In the genomic region with DNA sequence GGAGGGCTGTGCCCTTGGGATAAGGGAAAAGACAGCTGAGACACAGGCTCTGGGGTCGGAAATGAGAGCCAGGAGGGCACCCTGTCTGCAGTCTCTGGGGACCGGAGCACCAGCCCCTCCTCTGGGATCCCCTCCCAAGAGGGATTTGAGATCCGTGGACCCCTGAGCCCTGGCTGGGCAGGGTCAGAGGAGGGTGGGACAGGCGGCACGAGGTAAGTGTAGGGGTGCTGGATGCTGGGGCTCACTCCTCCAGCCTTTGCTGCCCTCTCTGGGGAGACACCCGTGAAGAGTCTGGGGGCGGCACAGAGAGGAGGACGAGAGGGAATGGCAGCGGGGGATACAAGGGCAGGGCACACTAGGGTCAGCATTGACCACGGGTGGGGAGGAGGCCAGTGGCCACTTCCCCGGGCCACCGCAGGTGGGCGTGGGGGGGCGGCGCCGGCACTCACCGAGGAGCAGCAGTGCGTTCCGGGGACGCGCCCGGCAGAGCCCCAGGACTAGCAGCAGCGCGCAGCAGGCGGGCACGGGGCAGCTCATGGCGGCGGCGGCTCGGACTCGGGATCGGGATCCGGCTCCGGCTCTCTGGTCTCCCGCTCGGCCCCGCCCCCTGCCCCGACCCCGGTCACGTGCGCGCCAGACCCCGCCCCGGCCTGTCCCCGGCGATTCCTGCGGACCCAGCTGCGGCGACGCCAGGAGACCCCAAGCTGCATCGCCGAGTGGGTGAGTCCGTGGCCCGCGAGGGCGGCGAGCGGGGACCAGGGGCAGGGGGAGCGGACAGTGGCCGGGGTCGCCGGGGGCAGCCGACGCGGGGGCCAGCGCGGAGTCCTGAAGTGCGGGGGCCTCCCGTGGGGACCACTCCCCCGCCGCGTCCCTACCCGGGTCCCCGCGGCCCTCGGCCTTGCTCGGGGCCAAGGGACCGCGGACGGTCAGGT, we compare ENCODE assay signal across 8 cellular contexts. TPM values are rescaled to one million over a fixed set of nuclear protein-coding genes. Genes with fewer than 3 reads are reported as not detected.
DNase-seq lines count a peak whose midpoint lies in the region; ATAC-seq, FAIRE-seq and TF ChIP-seq lines count a peak whose summit lies in the region.

SGSH (minus strand) TSS at position 557 of the 932 bp plus-strand sequence; CDS start at position 537, 20 bp downstream.
SLC26A11 (plus strand) TSS at position 651 of the 932 bp plus-strand sequence. CDS start 1,134 bp downstream, outside the sequence.

- DNase-seq in NCI-H82 (lab: John Stamatoyannopoulos, UW) (peak; percentile 86), activated T-cell treated with anti-CD3 and anti-CD28 coated beads for 1 hour (ENCODE audit: low read depth) (peak; percentile 49), endothelial cell of umbilical vein (ENCODE audit: low read depth, low spot score) (peak; percentile 65)
- DNase-seq in stimulated activated CD8-positive, alpha-beta memory T cell treated with anti-CD3 and anti-CD28 coated beads, Interleukin-4, amount 100 ng/mL, for 4 hours (ENCODE audit: low read depth in 2 of 2, low spot score in 1 of 2): peak; percentile 10 to 22

- peak; percentile 86 for FAIRE-seq in endothelial cell of umbilical vein (lab: Jason Lieb, UNC)

- CTCF ChIA-PET in endothelial cell of umbilical vein (lab: Charles Lee): interaction anchor here (0.8 to 2.3 kb wide), 5 partner anchors 9 to 35 kb away, joined by 3 to 8 read pairs (median 3); no protein-coding TSS in a partner anchor

- H3K9ac ChIP-seq in endothelial cell of umbilical vein (replicated peaks; ENCODE audit: extremely low read depth, insufficient read depth, low read length): peak within 1 kb of the TSS; percentile 79

- BruUV-seq in endothelial cell of umbilical vein (replicated peaks; lab: Mats Ljungman, UMichigan): TSS peak; percentile 30

- peak within 1 kb of the TSS; percentile 65 for H3K4me3 ChIP-seq in GM08714 (ENCODE audit: low read length)
- H3K4me3 ChIP-seq in endothelial cell of umbilical vein (replicated peaks in 1 of 3; ENCODE audit: insufficient read depth in 1 of 3, low read depth in 1 of 3, low read length in 3 of 3): peak within 1 kb of the TSS; percentile 17 to 83 (median 65)
- H3K4me3 ChIP-seq in mononuclear cell (ENCODE audit: low read length): peak within 1 kb of the TSS; percentile 72

- ATAC-seq in HG02852 (IDR thresholded peaks at IDR 0.05; ENCODE audit: unreplicated experiment): peak; percentile 49
- ATAC-seq in HG02623 (IDR thresholded peaks at IDR 0.05; ENCODE audit: unreplicated experiment): no peak

- POLR2A ChIA-PET in endothelial cell of umbilical vein (lab: Charles Lee): interaction anchor here (0.7 to 1.0 kb wide), 3 partner anchors 10 to 671 kb away, joined by 3 to 4 read pairs (median 4); no protein-coding TSS in a partner anchor

- peaks cover 13% of the 10 kb centered on the region for H3K4me1 ChIP-seq in endothelial cell of umbilical vein (ENCODE audit: control insufficient read depth, extremely low read depth, insufficient read depth, low read length)
- H3K4me1 ChIP-seq in mononuclear cell (ENCODE audit: insufficient read depth, low read length): peaks cover 18% of the 10 kb centered on the region

- peaks cover 3 to 12% of the 10 kb centered on the region in 2 experiments for H3K36me3 ChIP-seq in endothelial cell of umbilical vein (ENCODE audit: control insufficient read depth in 2 of 2, extremely low read depth in 1 of 2, insufficient read depth in 2 of 2, low read length in 2 of 2)

- intact Hi-C loops in endothelial cell of umbilical vein (cut with micrococcal nuclease): loop anchor here (1.0 kb wide), 2 partner anchors 40 to 73 kb away; partner anchors contain the start of genes EIF4A3 and RNF213

- peaks cover 11% of the 10 kb centered on the region for H3K79me2 ChIP-seq in endothelial cell of umbilical vein (ENCODE audit: control insufficient read depth, insufficient read depth, low read length)

- no peaks in the 10 kb centered on the region for H3K9me1 ChIP-seq in endothelial cell of umbilical vein (replicated peaks; ENCODE audit: control insufficient read depth, extremely low read depth, insufficient read depth, low read length)

- H3K27me3 ChIP-seq in endothelial cell of umbilical vein (ENCODE audit: control insufficient read depth in 2 of 2, insufficient read depth in 2 of 2, low read length in 2 of 2) (no peaks in the 10 kb centered on the region), mononuclear cell (ENCODE audit: insufficient read depth, low read length) (no peaks in the 10 kb centered on the region)

- no peaks in the 10 kb centered on the region for H4K20me1 ChIP-seq in endothelial cell of umbilical vein (replicated peaks; ENCODE audit: control insufficient read depth, extremely low read depth, insufficient read depth, low read length)

- dilution Hi-C loops in endothelial cell of umbilical vein (cut with MboI; ENCODE audit: extremely low pct_ligation_motif_present, low sequenced_read_pairs): no loop called here

- H3K9me3 ChIP-seq in endothelial cell of umbilical vein (replicated peaks; ENCODE audit: control insufficient read depth, insufficient read depth, low read length) (no peaks in the 10 kb centered on the region), mononuclear cell (ENCODE audit: low read depth, low read length) (no peaks in the 10 kb centered on the region)

- peak within 1 kb of the TSS; percentile 69 for H3K4me2 ChIP-seq in endothelial cell of umbilical vein (ENCODE audit: insufficient read depth, low read length)

- TF ChIP-seq CTCF in endothelial cell of umbilical vein (IDR thresholded peaks at IDR 0.05; ENCODE audit: extremely low read depth in 1 of 2, insufficient read depth in 1 of 2, low read depth in 1 of 2, low read length in 2 of 2): no peak

- peak; percentile 82 for TF ChIP-seq POLR2A in endothelial cell of umbilical vein (IDR thresholded peaks at IDR 0.05; ENCODE audit: low read depth, low read length)

- peak within 1 kb of the TSS; percentile 37 for H3K27ac ChIP-seq in endothelial cell of umbilical vein (ENCODE audit: insufficient read depth, low read depth, low read length)

- peak within 1 kb of the TSS; percentile 86 for H2AFZ ChIP-seq in endothelial cell of umbilical vein (ENCODE audit: low read depth, low read length)

TF ChIP-seq in endothelial cell of umbilical vein, 7 proteins besides CTCF, POLR2A, EP300 and RAD21:
- no peak for TF ChIP-seq JUN (IDR thresholded peaks at IDR 0.05; ENCODE audit: borderline replicate concordance, insufficient read depth, insufficient read length, low read depth)
- TF ChIP-seq MYC (IDR thresholded peaks at IDR 0.05; ENCODE audit: low read depth, low read length): no peak
- no peak for TF ChIP-seq EZH2 (IDR thresholded peaks at IDR 0.05; ENCODE audit: borderline replicate concordance, low read depth, low read length, severe bottlenecking)
- TF ChIP-seq, protein P1, sequence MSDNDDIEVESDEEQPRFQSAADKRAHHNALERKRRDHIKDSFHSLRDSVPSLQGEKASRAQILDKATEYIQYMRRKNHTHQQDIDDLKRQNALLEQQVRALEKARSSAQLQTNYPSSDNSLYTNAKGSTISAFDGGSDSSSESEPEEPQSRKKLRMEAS (IDR thresholded peaks at IDR 0.05; ENCODE audit: insufficient read depth, insufficient read length): peak; percentile 55
- no peak for TF ChIP-seq FOS (IDR thresholded peaks at IDR 0.05; ENCODE audit: borderline replicate concordance, insufficient read depth, low read length)
- peak; percentile 91 for TF ChIP-seq POLR2AphosphoS5 (IDR thresholded peaks at IDR 0.05; ENCODE audit: insufficient read depth, low read depth, low read length)
- no peak for TF ChIP-seq GATA2 (IDR thresholded peaks at IDR 0.05; ENCODE audit: insufficient read depth, insufficient read length, low read depth, low read length)

RNA-seq across cellular contexts. Expression of gene SGSH, which starts in this region (rescaled TPM):
- total RNA-seq in endothelial cell of umbilical vein (66.0 and 81.4 TPM in 2 replicates), mononuclear cell (31.3 TPM)
- 191 and 217 TPM in 2 replicates for polyA plus RNA-seq in endothelial cell of umbilical vein
- polyA plus RNA-seq in endothelial cell of umbilical vein (2011; cell fraction: cytosol; rRNA removed): 81.2 and 86.7 TPM in 2 replicates
- polyA plus RNA-seq in endothelial cell of umbilical vein (2011; cell fraction: nucleus; rRNA removed): 227 and 262 TPM in 2 replicates
- polyA plus RNA-seq in endothelial cell of umbilical vein (2012): 56.2 and 64.9 TPM in 2 replicates
- polyA minus RNA-seq in endothelial cell of umbilical vein: 80.6 and 89.8 TPM in 2 replicates
- 9.4 TPM for polyA minus RNA-seq in endothelial cell of umbilical vein (2011; cell fraction: cytosol; rRNA and poly(A)+ RNA removed)
- 31.6 and 51.6 TPM in 2 replicates for polyA minus RNA-seq in endothelial cell of umbilical vein (2011; cell fraction: nucleus; rRNA and poly(A)+ RNA removed)

RNA-seq across cellular contexts. Expression of gene SLC26A11, which starts in this region (rescaled TPM):
- total RNA-seq in endothelial cell of umbilical vein: 21.2 and 25.2 TPM in 2 replicates
- polyA plus RNA-seq in endothelial cell of umbilical vein: 33.0 and 36.7 TPM in 2 replicates
- 12.7 and 17.7 TPM in 2 replicates for polyA plus RNA-seq in endothelial cell of umbilical vein (2011; cell fraction: cytosol; rRNA removed)
- polyA plus RNA-seq in endothelial cell of umbilical vein (2011; cell fraction: nucleus; rRNA removed): 64.4 and 75.1 TPM in 2 replicates
- polyA plus RNA-seq in endothelial cell of umbilical vein (2012): 11.8 and 16.0 TPM in 2 replicates
- polyA minus RNA-seq in endothelial cell of umbilical vein: 14.8 and 24.1 TPM in 2 replicates
- polyA minus RNA-seq in endothelial cell of umbilical vein (2011; cell fraction: cytosol; rRNA and poly(A)+ RNA removed): 5.6 TPM
- polyA minus RNA-seq in endothelial cell of umbilical vein (2011; cell fraction: nucleus; rRNA and poly(A)+ RNA removed): 21.7 and 40.3 TPM in 2 replicates
- total RNA-seq in mononuclear cell: 21.9 TPM

Comparison
In these comparisons a context has a peak if more than half of its experiments do, and no peak if none do; other contexts are left out.
1. DNase-seq: peak in every context shown above with its lines; median percentile 86 in NCI-H82; 65 in endothelial cell of umbilical vein; 49 in activated T-cell treated with anti-CD3 and anti-CD28 coated beads for 1 hour; 16 in stimulated activated CD8-positive, alpha-beta memory T cell treated with anti-CD3 and anti-CD28 coated beads, Interleukin-4, amount 100 ng/mL, for 4 hours.